ENCODE assay signal across 8 cellular contexts in genomic region chr6:125791151-125791819, GRCh38. TPM values are rescaled to one million over a fixed set of nuclear protein-coding genes. Genes with fewer than 3 reads are reported as not detected.
DNase-seq lines count a peak whose midpoint lies in the region; ATAC-seq, FAIRE-seq and TF ChIP-seq lines count a peak whose summit lies in the region.

No MANE protein-coding gene starts in this region.

- H2AFZ ChIP-seq in SK-N-SH (ENCODE audit: low read depth) (peak overlapping the region; percentile 89), K562 (ENCODE audit: low read depth, low read length) (peak overlapping the region; percentile 84)

- peak overlapping the region; percentile 67 to 92 for H3K4me3 ChIP-seq in SK-N-SH (ENCODE audit: low read depth in 2 of 2, low read length in 1 of 2)
- peak overlapping the region; percentile 82 for H3K4me3 ChIP-seq in K562
- H3K4me3 ChIP-seq in iPS-15b (ENCODE audit: low read depth, low read length) = peak overlapping the region; percentile 82
- peak overlapping the region; percentile 76 to 97 (median 89) for H3K4me3 ChIP-seq in gastrocnemius medialis

- under 1% methylated on average over 23 of the region's 28 CpGs for WGBS in SK-N-SH (ENCODE audit: low lambda C conversion rate)
- WGBS in K562 (ENCODE audit: insufficient coverage, low coverage, missing lambda C conversion rate) = under 1% methylated on average over 19 of the region's 28 CpGs

- H3K79me2 ChIP-seq in SK-N-SH (ENCODE audit: insufficient read depth) (peaks cover 42% of the 10 kb centered on the region), K562 (ENCODE audit: control insufficient read depth, insufficient read depth, low read length) (peaks cover 31% of the 10 kb centered on the region)

- DNase-seq in NCI-H1092 treated with DMSO at 0.1 percent for 48 hours (lab: John Stamatoyannopoulos, UW) (peak; percentile 42), NCI-H1092 (lab: John Stamatoyannopoulos, UW) (no peak), H54 (ENCODE audit: insufficient read length, low spot score) (peak; percentile 11), Kasumi-1 (lab: John Stamatoyannopoulos, UW) (peak; percentile 68 to 90), SK-N-SH (peak; percentile 64), K562 (ENCODE audit: extremely low read depth in 1 of 4, low spot score in 3 of 4) (peak; percentile 54 to 65 (median 57)), gastrocnemius medialis (no peak)

- H3K4me2 ChIP-seq in SK-N-SH = peak overlapping the region; percentile 95
- peak overlapping the region; percentile 93 for H3K4me2 ChIP-seq in K562 (ENCODE audit: insufficient read depth, low read length)

- H3K27me3 ChIP-seq in SK-N-SH (ENCODE audit: insufficient read depth) = no peaks in the 10 kb centered on the region
- no peaks in the 10 kb centered on the region for H3K27me3 ChIP-seq in K562 (ENCODE audit: control insufficient read depth in 2 of 2, insufficient read depth in 2 of 2, low read length in 2 of 2)
- H3K27me3 ChIP-seq in iPS-15b (ENCODE audit: control insufficient read depth, insufficient read depth, low read length) = peaks cover 9% of the 10 kb centered on the region
- H3K27me3 ChIP-seq in gastrocnemius medialis = no peaks in the 10 kb centered on the region

- no peaks in the 10 kb centered on the region for H3K9me3 ChIP-seq in SK-N-SH
- no peaks in the 10 kb centered on the region for H3K9me3 ChIP-seq in K562 (replicated peaks; ENCODE audit: control insufficient read depth, insufficient read depth, low read depth, low read length)
- no peaks in the 10 kb centered on the region for H3K9me3 ChIP-seq in iPS-15b (ENCODE audit: control insufficient read depth, insufficient read depth, low read length)
- H3K9me3 ChIP-seq in gastrocnemius medialis = no peaks in the 10 kb centered on the region

- H3K36me3 ChIP-seq in SK-N-SH (replicated peaks in 1 of 2; ENCODE audit: control insufficient read depth in 1 of 2, insufficient read depth in 2 of 2, low read length in 1 of 2) (peaks cover 0 to 2% of the 10 kb centered on the region in 2 experiments), K562 (ENCODE audit: control insufficient read depth, insufficient read depth, low read length) (peaks cover 7% of the 10 kb centered on the region; the same call in 2 of the 3 replicates), iPS-15b (ENCODE audit: control insufficient read depth, insufficient read depth, low read length) (no peaks in the 10 kb centered on the region), gastrocnemius medialis (no peaks in the 10 kb centered on the region)

- H3K9me1 ChIP-seq in K562 (ENCODE audit: control insufficient read depth, insufficient read depth, low read length) = peaks cover 3% of the 10 kb centered on the region

- peak; percentile 50 for FAIRE-seq in H54 (lab: Jason Lieb, UNC)
- FAIRE-seq in K562 (lab: Jason Lieb, UNC) = peak; percentile 67

- CTCF ChIA-PET in SK-N-SH (lab: Yijun Ruan, JAX) (interaction anchor here (0.7 to 4.7 kb wide), 52 partner anchors 10 to 1725 kb away, joined by 3 to 65 read pairs (median 5); partner anchors contain the start of gene HINT3), K562 (lab: Yijun Ruan, JAX; ENCODE audit: low intra/inter-chr PET ratio) (interaction anchor here (1.0 kb wide), 1 partner anchor 165 kb away, joined by 9 read pairs; the partner anchor contains the start of gene HINT3)

- TF ChIP-seq EP300 in SK-N-SH (IDR thresholded peaks at IDR 0.05; ENCODE audit: borderline replicate concordance in 1 of 2, low read depth in 1 of 2, low read length in 1 of 2) (peak in 1 of 2 experiments; percentile 22; a peak in 1 of 4 replicates), K562 (IDR thresholded peaks at IDR 0.05; ENCODE audit: low read length) (no peak)

- H3K9me2 ChIP-seq in SK-N-SH = no peaks in the 10 kb centered on the region

- TF ChIP-seq CTCF in SK-N-SH (IDR thresholded peaks at IDR 0.05) = peak; percentile 78
- TF ChIP-seq CTCF in K562 (IDR thresholded peaks at IDR 0.05 in 2 of 3, conservative IDR thresholded peaks at IDR 0.05 in 1 of 3; ENCODE audit: insufficient read depth in 2 of 3, low read depth in 1 of 3, low read length in 3 of 3) = peak; percentile 63 to 68 (median 66)
- TF ChIP-seq CTCF in gastrocnemius medialis (IDR thresholded peaks at IDR 0.05 in 4 of 5, conservative IDR thresholded peaks at IDR 0.05 in 1 of 5) = peak in 3 of 5 experiments; percentile 12 to 51 (median 32)

- intact Hi-C loops in K562 (cut with micrococcal nuclease) = no loop called here
- intact Hi-C loops in gastrocnemius medialis (cut with DNase I; ENCODE audit: low total_unique reads) = loop anchor here (5.0 kb wide), 1 partner anchor 66 kb away; no protein-coding TSS in a partner anchor

- H4K20me1 ChIP-seq in SK-N-SH (ENCODE audit: insufficient read depth) (no peaks in the 10 kb centered on the region), K562 (replicated peaks; ENCODE audit: control insufficient read depth, insufficient read depth, low read length) (no peaks in the 10 kb centered on the region)

- peak; percentile 69 for TF ChIP-seq RAD21 in SK-N-SH (IDR thresholded peaks at IDR 0.05; ENCODE audit: low read length)
- TF ChIP-seq RAD21 in K562 (CRISPR knock-in tag; conservative IDR thresholded peaks at IDR 0.05 in 1 of 2, IDR thresholded peaks at IDR 0.05 in 1 of 2) = peak in 1 of 2 experiments; percentile 35; a peak in 2 of 4 replicates

- H3K27ac ChIP-seq in SK-N-SH (ENCODE audit: low read depth in 2 of 2, low read length in 1 of 2) (peak overlapping the region; percentile 86 to 97), K562 (ENCODE audit: extremely low read depth, low read depth, low read length) (peak overlapping the region; percentile 96; the same call in 1 of the 3 replicates), gastrocnemius medialis (peak overlapping the region; percentile 90 to 98 (median 92))

- no peak; the same call in 1 of the 2 replicates for TF ChIP-seq POLR2A in H54 (IDR thresholded peaks at IDR 0.05; ENCODE audit: low read depth, low read length)
- no peak for TF ChIP-seq POLR2A in K562 (conservative IDR thresholded peaks at IDR 0.05)
- TF ChIP-seq POLR2A in gastrocnemius medialis (IDR thresholded peaks at IDR 0.05) = no peak

- H3F3A ChIP-seq in SK-N-SH (replicated peaks; ENCODE audit: insufficient read depth) = peaks cover 47% of the 10 kb centered on the region

- in situ Hi-C loops in K562 (cut with MboI) (no loop called here), gastrocnemius medialis (cut with MboI; ENCODE audit: low sequenced_read_pairs in 4 of 4) (no loop called here)

- H3K4me1 ChIP-seq in SK-N-SH (ENCODE audit: control insufficient read depth in 1 of 2, insufficient read depth in 2 of 2, low read depth in 1 of 2, low read length in 1 of 2) (peaks cover 37 to 44% of the 10 kb centered on the region in 2 experiments), K562 (replicated peaks in 1 of 2; ENCODE audit: control insufficient read depth in 2 of 2, insufficient read depth in 2 of 2, low read length in 2 of 2) (peaks cover 17 to 18% of the 10 kb centered on the region in 2 experiments), iPS-15b (ENCODE audit: control insufficient read depth, insufficient read depth, low read length) (peaks cover 12% of the 10 kb centered on the region), gastrocnemius medialis (peaks cover 19% of the 10 kb centered on the region in 2 donors)

- TSS peak; percentile 9 for BruUV-seq in K562 (replicated peaks; lab: Mats Ljungman, UMichigan)

- POLR2A ChIA-PET in SK-N-SH (lab: Yijun Ruan, JAX) (interaction anchor here (0.8 to 4.0 kb wide), 17 partner anchors 10 to 1475 kb away, joined by 3 to 61 read pairs (median 5); partner anchors contain the start of genes HINT3, RNF146 and TRMT11), K562 (lab: Yijun Ruan, JAX) (interaction anchor here (0.6 to 3.7 kb wide), 19 partner anchors 10 to 498 kb away, joined by 3 to 98 read pairs (median 4); partner anchors contain the start of genes HINT3 and TRMT11)

- H3K9ac ChIP-seq in SK-N-SH = peak overlapping the region; percentile 86
- peak overlapping the region; percentile 88 to 92 for H3K9ac ChIP-seq in K562 (ENCODE audit: insufficient read depth in 1 of 2, low read depth in 2 of 2, low read length in 2 of 2)
- no peak overlapping the region for H3K9ac ChIP-seq in iPS-15b (ENCODE audit: low read depth, low read length)

- ATAC-seq in K562 = peak; percentile 38
- no peak for ATAC-seq in gastrocnemius medialis

RNA-seq across cellular contexts. Expression of gene NCOA7, which starts 0.5 kb away (rescaled TPM):
- 16.3 and 19.6 TPM in 2 replicates for polyA plus RNA-seq in SK-N-SH (2012; rRNA removed)
- polyA plus RNA-seq in SK-N-SH (2012; cell fraction: cytosol; rRNA removed) = 14.9 and 19.5 TPM in 2 replicates
- polyA plus RNA-seq in SK-N-SH (2012; cell fraction: nucleus; rRNA removed) = 26.4 and 30.5 TPM in 2 replicates
- 6.1 and 37.7 TPM in 2 replicates for total RNA-seq in K562 (2011; cell fraction: chromatin; rRNA removed; ENCODE audit: low replicate concordance)
- total RNA-seq in K562 (2011; cell fraction: nucleolus; rRNA removed) = 4.8 and 5.7 TPM in 2 replicates
- total RNA-seq in K562 (2011; cell fraction: nucleoplasm; rRNA removed) = 10.2 and 13.4 TPM in 2 replicates
- 6.7 and 10.6 TPM in 2 replicates for total RNA-seq in K562 (2014; rRNA removed)
- total RNA-seq in K562 (2014; rRNA removed; fragmentation: Illumina TruSeq; extraction: Trizol) = 14.6 and 16.9 TPM in 2 replicates
- 9.3 and 12.7 TPM in 2 replicates for total RNA-seq in K562 (2015; rRNA removed; fragmentation: Illumina TruSeq; extraction: Trizol)
- 13.8 TPM in 2 replicates for total RNA-seq in K562 (2021)
- 8.9 and 9.3 TPM in 2 replicates for polyA plus RNA-seq in K562 (2011; rRNA removed)
- 4.6 and 7.1 TPM in 2 replicates for polyA plus RNA-seq in K562 (2011; cell fraction: cytosol; rRNA removed)
- polyA plus RNA-seq in K562 (2011; cell fraction: nucleus; rRNA removed) = 6.2 and 6.6 TPM in 2 replicates
- 10.0 and 22.1 TPM in 2 replicates for polyA plus RNA-seq in K562 (2012)
- 11.2 and 13.6 TPM in 2 replicates for polyA plus RNA-seq in K562 (2014; fragmentation: Illumina TruSeq; extraction: Trizol)
- polyA plus RNA-seq in K562 (2014; fragmentation: Nextera tagmentation; extraction: Ambion mirVana) = 1 to 10 TPM; 5.8 to 7.0 TPM
- 8.5 and 11.0 TPM in 2 replicates for polyA plus RNA-seq in K562 (2014; rRNA removed)
- 33.3 and 40.5 TPM in 2 replicates for polyA minus RNA-seq in K562 (2011; rRNA and poly(A)+ RNA removed)
- polyA minus RNA-seq in K562 (2011; cell fraction: cytosol; rRNA and poly(A)+ RNA removed) = 10.1 and 10.2 TPM in 2 replicates
- polyA minus RNA-seq in K562 (2011; cell fraction: nucleus; rRNA and poly(A)+ RNA removed) = 6.5 and 10.6 TPM in 2 replicates
- total RNA-seq in gastrocnemius medialis = 1 to 10 TPM; 7.0 to 9.5 (median 9.2) TPM

RNA-seq across cellular contexts. Expression of gene HEY2, which starts 41.9 kb away (rescaled TPM):
- not detected in 2 replicates for polyA plus RNA-seq in SK-N-SH (2012; rRNA removed)
- not detected in 2 replicates for polyA plus RNA-seq in SK-N-SH (2012; cell fraction: cytosol; rRNA removed)
- not detected in 2 replicates for polyA plus RNA-seq in SK-N-SH (2012; cell fraction: nucleus; rRNA removed)
- total RNA-seq in K562 (2011; cell fraction: chromatin; rRNA removed; ENCODE audit: low replicate concordance) = not detected in 2 replicates
- total RNA-seq in K562 (2011; cell fraction: nucleolus; rRNA removed) = not detected in 2 replicates
- total RNA-seq in K562 (2011; cell fraction: nucleoplasm; rRNA removed) = not detected in 2 replicates
- total RNA-seq in K562 (2014; rRNA removed) = not detected in 2 replicates
- not detected in 2 replicates for total RNA-seq in K562 (2014; rRNA removed; fragmentation: Illumina TruSeq; extraction: Trizol)
- not detected in 2 replicates for total RNA-seq in K562 (2015; rRNA removed; fragmentation: Illumina TruSeq; extraction: Trizol)
- 0.07 TPM in 1 of 2 replicates, not detected in the other for total RNA-seq in K562 (2021)
- polyA plus RNA-seq in K562 (2011; rRNA removed) = 0.03 and 0.07 TPM in 2 replicates
- polyA plus RNA-seq in K562 (2011; cell fraction: cytosol; rRNA removed) = 0.03 and 0.36 TPM in 2 replicates
- 0.04 and 0.31 TPM in 2 replicates for polyA plus RNA-seq in K562 (2011; cell fraction: nucleus; rRNA removed)
- 0.05 TPM in 1 of 2 replicates, not detected in the other for polyA plus RNA-seq in K562 (2012)
- 0.04 and 0.12 TPM in 2 replicates for polyA plus RNA-seq in K562 (2014; fragmentation: Illumina TruSeq; extraction: Trizol)
- under 1 TPM in 1 of 2 experiments, not detected in 1; 0.03 TPM for polyA plus RNA-seq in K562 (2014; fragmentation: Nextera tagmentation; extraction: Ambion mirVana)
- 0.07 TPM in 1 of 2 replicates, not detected in the other for polyA plus RNA-seq in K562 (2014; rRNA removed)
- not detected in 2 replicates for polyA minus RNA-seq in K562 (2011; rRNA and poly(A)+ RNA removed)
- polyA minus RNA-seq in K562 (2011; cell fraction: cytosol; rRNA and poly(A)+ RNA removed) = 0.29 TPM in 1 of 2 replicates, not detected in the other
- not detected in 2 replicates for polyA minus RNA-seq in K562 (2011; cell fraction: nucleus; rRNA and poly(A)+ RNA removed)
- 1 to 10 TPM; 5.9 to 9.0 (median 7.4) TPM for total RNA-seq in gastrocnemius medialis

Comparison
In these comparisons a context has a peak if more than half of its experiments do, and no peak if none do; other contexts are left out.
1. DNase-seq: peak in NCI-H1092 treated with DMSO at 0.1 percent for 48 hours (single experiment), H54 (single experiment), Kasumi-1 (2 of 2), SK-N-SH (single experiment) and K562 (4 of 4); none in NCI-H1092 (single experiment) and gastrocnemius medialis (0 of 2).
2. RNA of gene HEY2, which starts 41.9 kb away (total RNA-seq): 5.9 to 9.0 TPM in gastrocnemius medialis; 0.07 TPM in K562; every median in the first group is over 4 times any median in the second.
3. Peak in every context shown above with its lines, with median percentiles within 50 percentile points of each other: H3K27ac ChIP-seq, H3K4me3 ChIP-seq and CTCF ChIP-seq.